Comparison of ENCODE assay signal across 24 cellular contexts in the genomic region with DNA sequence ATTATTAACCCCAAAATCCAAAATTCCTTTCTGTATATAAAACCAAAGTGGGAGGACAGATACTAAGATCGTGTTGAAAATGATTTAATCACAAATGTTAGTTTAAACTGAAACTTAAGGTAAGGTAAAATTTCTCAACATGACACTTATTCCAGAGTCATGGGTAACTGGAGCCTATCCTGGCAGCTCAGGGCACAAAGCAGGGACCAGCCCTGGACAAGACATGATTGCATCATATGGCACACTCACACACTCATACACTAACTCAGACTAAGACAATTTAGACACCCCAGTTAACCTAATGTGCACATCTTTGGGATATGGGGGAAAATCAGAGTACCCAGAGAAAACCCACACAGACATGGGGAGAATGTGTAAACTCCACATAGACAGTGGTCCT.
DNase-seq lines count a peak whose midpoint lies in the region; ATAC-seq, FAIRE-seq and TF ChIP-seq lines count a peak whose summit lies in the region.
"Had no signal": no experiment of that assay in that cellular context is flagged by ENCODE, and none has a peak within 500 bp of the region (broad histone marks: within the 10 kb centered on the region; RNA-seq: fewer than 3 reads in every experiment).

No MANE protein-coding gene starts in this region.

- no peaks in the 10 kb centered on the region for H3K9me1 ChIP-seq in IMR-90 (ENCODE audit: insufficient read depth, low read length)

- TF ChIP-seq RAD21 in IMR-90 (IDR thresholded peaks at IDR 0.05; ENCODE audit: low read length), result no peak
- no peak for TF ChIP-seq RAD21 in H1 (IDR thresholded peaks at IDR 0.05 in 1 of 2, conservative IDR thresholded peaks at IDR 0.05 in 1 of 2; ENCODE audit: low read depth in 2 of 2, low read length in 2 of 2)

- H3K14ac ChIP-seq in IMR-90 (replicated peaks; ENCODE audit: low read depth, low read length) (no peak overlapping the region), H1 (ENCODE audit: insufficient read length) (no peak overlapping the region)

- H3K9me3 Mint-ChIP-seq in MCF 10A (ENCODE audit: unreplicated experiment), result no peaks in the 10 kb centered on the region
- H3K9me3 Mint-ChIP-seq: GM23338 had no signal

- BruUV-seq in MCF 10A (replicated peaks; lab: Mats Ljungman, UMichigan), result no TSS peak
- no TSS peak for BruUV-seq in IMR-90 (replicated peaks; lab: Mats Ljungman, UMichigan)

- CTCF ChIA-PET in MCF 10A (lab: Yijun Ruan, JAX) (no interaction called here), IMR-90 (lab: Yijun Ruan, JAX) (no interaction called here), H1 (lab: Charles Lee; ENCODE audit: partially characterized antibody) (no interaction called here)

- intact Hi-C loops in MCF 10A (cut with micrococcal nuclease), result loop anchor here (5.0 to 10.0 kb wide), 2 partner anchors 152 to 230 kb away; no protein-coding TSS in a partner anchor
- intact Hi-C loops in breast epithelium (cut with DNase I; ENCODE audit: low total_unique reads), result no loop called here
- intact Hi-C loops in IMR-90 (cut with micrococcal nuclease), result no loop called here

- no peak overlapping the region for H2AK9ac ChIP-seq in IMR-90 (replicated peaks; ENCODE audit: low read depth, low read length, poor library complexity)

- H2AFZ ChIP-seq in IMR-90 (replicated peaks; ENCODE audit: low read length, poor library complexity) (no peak overlapping the region), H1 (ENCODE audit: low read length) (no peak overlapping the region)
- H2AFZ ChIP-seq: GM23338 had no signal

- peak; percentile 39 for FAIRE-seq in H1 (lab: Jason Lieb, UNC)
- FAIRE-seq: A204.1, GM12878 had no signal

- H3K18ac ChIP-seq in IMR-90 (ENCODE audit: low read depth, low read length), result no peak overlapping the region
- no peak overlapping the region for H3K18ac ChIP-seq in H1 (ENCODE audit: extremely low read depth, low read length)

- no peaks in the 10 kb centered on the region for H3K23me2 ChIP-seq in H1 (ENCODE audit: low read depth, low read length)

- no peak overlapping the region for H3K4me3 Mint-ChIP-seq in MCF 10A (ENCODE audit: unreplicated experiment)
- H3K4me3 Mint-ChIP-seq: B cell; CD4-positive, CD25-positive, alpha-beta regulatory T cell; CD8-positive, alpha-beta T cell; GM23338 had no signal

- no peak overlapping the region for H4K8ac ChIP-seq in IMR-90 (ENCODE audit: low read depth in 2 of 2, low read length in 2 of 2)
- H4K8ac ChIP-seq in H1 (ENCODE audit: extremely low read depth, insufficient read depth, low read length), result no peak overlapping the region

- H3K4me2 ChIP-seq in IMR-90 (ENCODE audit: low read depth, low read length), result no peak overlapping the region
- H3K4me2 ChIP-seq in H1 (ENCODE audit: insufficient read depth in 1 of 2, low read depth in 2 of 2, low read length in 2 of 2), result no peak overlapping the region
- H3K4me2 ChIP-seq: BLaER1, GM23338 had no signal

- H3K9ac ChIP-seq in IMR-90 (ENCODE audit: low read depth, low read length), result no peak overlapping the region
- H3K9ac ChIP-seq in H1 (replicated peaks in 1 of 4; ENCODE audit: extremely low read depth in 1 of 4, low read depth in 3 of 4, low read length in 3 of 4), result no peak overlapping the region
- H3K9ac ChIP-seq: BLaER1 had no signal

- peak; percentile 53 for DNase-seq in MCF 10A (ENCODE audit: unreplicated experiment)
- no peak for DNase-seq in breast epithelium (ENCODE audit: low spot score in 2 of 2)
- no peak for DNase-seq in IMR-90
- no peak for DNase-seq in H1 (ENCODE audit: low read depth in 1 of 2, low spot score in 2 of 2)
- peak; percentile 29 for DNase-seq in fibroblast of mammary gland (ENCODE audit: low read depth)
- DNase-seq in activated CD8-positive, alpha-beta memory T cell treated with anti-CD3 and anti-CD28 coated beads, Interleukin-2, amount 50 U/mL, for 4 hours, result no peak
- DNase-seq: Caco-2; CD4-positive, CD25-positive, alpha-beta regulatory T cell; CD8-positive, alpha-beta T cell; DMS153; DMS79; EL; GDM1; H7 had no signal

- H3K56ac ChIP-seq in IMR-90 (ENCODE audit: extremely low read depth, insufficient read depth, low read length) (no peak overlapping the region), H1 (replicated peaks; ENCODE audit: insufficient read length, low read depth, low read length) (no peak overlapping the region)

- TF ChIP-seq CTCF in MCF 10A (IDR thresholded peaks at IDR 0.05; ENCODE audit: unreplicated experiment), result no peak
- TF ChIP-seq CTCF in breast epithelium (IDR thresholded peaks at IDR 0.05), result no peak
- TF ChIP-seq CTCF in IMR-90 (conservative IDR thresholded peaks at IDR 0.05; ENCODE audit: low read depth, low read length), result no peak
- TF ChIP-seq CTCF in H1 (IDR thresholded peaks at IDR 0.05; ENCODE audit: control extremely low read depth in 1 of 3, insufficient read depth in 1 of 3, low read depth in 1 of 3, low read length in 3 of 3), result no peak
- no peak for TF ChIP-seq CTCF in fibroblast of mammary gland (conservative IDR thresholded peaks at IDR 0.05; ENCODE audit: control insufficient read depth, insufficient read depth, low read depth, low read length)

- H3K36me3 ChIP-seq in breast epithelium, result no peaks in the 10 kb centered on the region
- no peaks in the 10 kb centered on the region for H3K36me3 ChIP-seq in IMR-90 (ENCODE audit: control insufficient read depth, insufficient read depth, low read length)
- H3K36me3 ChIP-seq in H1 (ENCODE audit: control insufficient read depth in 2 of 4, insufficient read depth in 4 of 4, low read length in 3 of 4), result no peaks in the 10 kb centered on the region
- H3K36me3 ChIP-seq: BLaER1 had no signal

- H3K27ac Mint-ChIP-seq in MCF 10A (ENCODE audit: low read depth, unreplicated experiment), result no peak overlapping the region
- H3K27ac Mint-ChIP-seq: B cell; CD4-positive, CD25-positive, alpha-beta regulatory T cell; CD8-positive, alpha-beta T cell; GM23338 had no signal

- dilution Hi-C loops in IMR-90 (cut with HindIII; ENCODE audit: low sequenced_read_pairs, unreplicated experiment), result no loop called here

- TF ChIP-seq EP300 in H1 (IDR thresholded peaks at IDR 0.05; ENCODE audit: borderline replicate concordance in 1 of 2, low read depth in 2 of 2, low read length in 2 of 2), result no peak

- H3K27me3 ChIP-seq in breast epithelium (peaks cover 0 to 25% of the 10 kb centered on the region in 2 donors), IMR-90 (ENCODE audit: control insufficient read depth, insufficient read depth, low read length) (peaks cover 2% of the 10 kb centered on the region; the same call in 1 of the 2 replicates), H1 (replicated peaks in 1 of 4; ENCODE audit: control insufficient read depth in 3 of 4, extremely low read depth in 1 of 4, insufficient read depth in 3 of 4, low read length in 3 of 4) (no peaks in the 10 kb centered on the region)
- H3K27me3 ChIP-seq: BLaER1 had no signal

- in situ Hi-C loops in IMR-90 (cut with MboI; ENCODE audit: low sequenced_read_pairs), result no loop called here

- H2AK5ac ChIP-seq in IMR-90 (ENCODE audit: low read depth, low read length) (no peak overlapping the region), H1 (ENCODE audit: low read depth, low read length) (no peak overlapping the region)

- ATAC-seq in IMR-90 (ENCODE audit: low read depth) (no peak), HG03135 (IDR thresholded peaks at IDR 0.05; ENCODE audit: unreplicated experiment) (no peak), GM21447 (IDR thresholded peaks at IDR 0.05; ENCODE audit: unreplicated experiment) (no peak)
- ATAC-seq: CD8-positive, alpha-beta T cell; GM12878; GM23338; HCT116 had no signal

- H2BK12ac ChIP-seq in H1 (ENCODE audit: low read depth, low read length), result no peak overlapping the region

- H4K91ac ChIP-seq in IMR-90 (ENCODE audit: insufficient read depth, low read depth, low read length), result no peak overlapping the region
- H4K91ac ChIP-seq in H1 (replicated peaks; ENCODE audit: insufficient read length, low read length), result no peak overlapping the region

- no peaks in the 10 kb centered on the region for H3K79me2 ChIP-seq in H1 (ENCODE audit: control insufficient read depth in 1 of 2, insufficient read depth in 2 of 2, low read length in 2 of 2)

- H3K4me1 Mint-ChIP-seq in MCF 10A (ENCODE audit: insufficient read depth, unreplicated experiment), result peaks cover 11% of the 10 kb centered on the region
- H3K4me1 Mint-ChIP-seq: B cell; CD4-positive, CD25-positive, alpha-beta regulatory T cell had no signal

- TF ChIP-seq POLR2A in breast epithelium (IDR thresholded peaks at IDR 0.05) (no peak), IMR-90 (IDR thresholded peaks at IDR 0.05; ENCODE audit: low read depth, low read length) (no peak), H1 (IDR thresholded peaks at IDR 0.05; ENCODE audit: control extremely low read depth in 1 of 2, low read depth in 2 of 2, low read length in 2 of 2) (no peak)

- H2BK5ac ChIP-seq in IMR-90 (ENCODE audit: low read depth, low read length, poor library complexity, severe bottlenecking) (no peak overlapping the region), H1 (ENCODE audit: low read depth, low read length) (no peak overlapping the region)

- no peak overlapping the region for H3K4ac ChIP-seq in IMR-90 (ENCODE audit: low read depth, low read length)
- no peak overlapping the region for H3K4ac ChIP-seq in H1 (replicated peaks; ENCODE audit: insufficient read length, low read depth, low read length)

- no peaks in the 10 kb centered on the region for H3K4me1 ChIP-seq in breast epithelium
- H3K4me1 ChIP-seq in IMR-90 (ENCODE audit: control insufficient read depth, insufficient read depth, low read length), result no peaks in the 10 kb centered on the region
- H3K4me1 ChIP-seq in H1 (replicated peaks in 1 of 4; ENCODE audit: control insufficient read depth in 3 of 4, insufficient read depth in 4 of 4, low read length in 3 of 4), result no peaks in the 10 kb centered on the region
- H3K4me1 ChIP-seq: BLaER1, Caco-2 had no signal

- H3K23ac ChIP-seq in IMR-90 (ENCODE audit: low read depth, low read length), result no peak overlapping the region
- H3K23ac ChIP-seq in H1 (ENCODE audit: insufficient read length), result no peak overlapping the region

- H3K27me3 Mint-ChIP-seq in MCF 10A (ENCODE audit: insufficient read depth, unreplicated experiment), result peaks cover 46% of the 10 kb centered on the region
- H3K27me3 Mint-ChIP-seq: B cell; CD4-positive, CD25-positive, alpha-beta regulatory T cell had no signal

- H3K4me3 ChIP-seq in breast epithelium (no peak overlapping the region), IMR-90 (ENCODE audit: insufficient read depth, low read depth, low read length) (no peak overlapping the region), H1 (ENCODE audit: extremely low read depth in 1 of 4, insufficient read depth in 2 of 4, low read depth in 3 of 4, low read length in 4 of 4) (no peak overlapping the region), fibroblast of mammary gland (ENCODE audit: control insufficient read depth, low read depth, low read length) (no peak overlapping the region)
- H3K4me3 ChIP-seq: BLaER1, GM12878, GM23338 had no signal

- H2BK20ac ChIP-seq in IMR-90 (ENCODE audit: low read depth, low read length) (no peak overlapping the region), H1 (ENCODE audit: low read length) (no peak overlapping the region)

- H2BK15ac ChIP-seq in IMR-90 (ENCODE audit: low read depth, low read length) (no peak overlapping the region), H1 (ENCODE audit: low read length) (no peak overlapping the region)

- H3K36me3 Mint-ChIP-seq in MCF 10A (ENCODE audit: insufficient read depth, unreplicated experiment), result peaks cover 6% of the 10 kb centered on the region
- H3K36me3 Mint-ChIP-seq: CD4-positive, CD25-positive, alpha-beta regulatory T cell; CD8-positive, alpha-beta T cell had no signal

- no CpG with 5 or more reads among the region's 1 CpG for WGBS in IMR-90 (ENCODE audit: extremely low coverage in 2 of 2, insufficient read length in 1 of 2), 2 experiments
- 92% methylated on average over 1 of the region's 1 CpG; no CpG with 5 or more reads in 1 of the 2 experiments for WGBS in H1 (ENCODE audit: extremely low coverage in 1 of 2, insufficient coverage in 1 of 2, insufficient read length in 1 of 2, insufficient replicate concordance in 2 of 2, low coverage in 1 of 2, low lambda C conversion rate in 2 of 2, missing lambda C conversion rate in 1 of 2), 2 experiments

- H3K27ac ChIP-seq in breast epithelium (no peak overlapping the region), IMR-90 (ENCODE audit: insufficient read depth, low read length) (no peak overlapping the region), H1 (ENCODE audit: low read depth, low read length) (no peak overlapping the region)
- H3K27ac ChIP-seq: 22Rv1, BLaER1, C4-2B had no signal

- no peaks in the 10 kb centered on the region for H4K20me1 ChIP-seq in IMR-90 (ENCODE audit: insufficient read depth, low read length)
- H4K20me1 ChIP-seq in H1 (replicated peaks in 1 of 2; ENCODE audit: control insufficient read depth in 1 of 2, insufficient read depth in 2 of 2, low read length in 2 of 2), result no peaks in the 10 kb centered on the region
- H4K20me1 ChIP-seq: BLaER1 had no signal

- no peak overlapping the region for H2BK120ac ChIP-seq in IMR-90 (ENCODE audit: low read depth, low read length)
- H2BK120ac ChIP-seq in H1 (replicated peaks; ENCODE audit: low read depth, low read length), result no peak overlapping the region

- no peaks in the 10 kb centered on the region for H3K79me1 ChIP-seq in IMR-90 (ENCODE audit: low read depth in 1 of 2, low read length in 2 of 2)
- H3K79me1 ChIP-seq in H1 (ENCODE audit: low read depth, low read length), result no peaks in the 10 kb centered on the region

- POLR2A ChIA-PET in MCF 10A (lab: Yijun Ruan, JAX) (interaction anchor here (0.6 to 1.6 kb wide), 4 partner anchors 16 to 181 kb away, joined by 3 read pairs; no protein-coding TSS in a partner anchor), IMR-90 (lab: Charles Lee; ENCODE audit: unreplicated experiment) (no interaction called here), H1 (lab: Charles Lee; ENCODE audit: partially characterized antibody) (no interaction called here)

- H3K9me3 ChIP-seq in breast epithelium (no peaks in the 10 kb centered on the region), IMR-90 (ENCODE audit: control insufficient read depth, insufficient read depth, low read length) (no peaks in the 10 kb centered on the region), H1 (ENCODE audit: insufficient read depth in 2 of 2, low read depth in 1 of 2, low read length in 1 of 2) (no peaks in the 10 kb centered on the region)
- H3K9me3 ChIP-seq: BLaER1, Caco-2 had no signal

- H4K5ac ChIP-seq in IMR-90 (ENCODE audit: low read depth, low read length) (no peak overlapping the region), H1 (ENCODE audit: insufficient read length, low read depth, low read length) (no peak overlapping the region)

Comparison
In these comparisons a context has a peak if more than half of its experiments do, and no peak if none do; other contexts are left out.
1. DNase-seq: peak in MCF 10A (single experiment) and fibroblast of mammary gland (single experiment); none in breast epithelium (0 of 2), IMR-90 (single experiment), H1 (0 of 2) and activated CD8-positive, alpha-beta memory T cell treated with anti-CD3 and anti-CD28 coated beads, Interleukin-2, amount 50 U/mL, for 4 hours (single experiment).